20 cellular contexts compared by ENCODE assay signal in the genomic region with DNA sequence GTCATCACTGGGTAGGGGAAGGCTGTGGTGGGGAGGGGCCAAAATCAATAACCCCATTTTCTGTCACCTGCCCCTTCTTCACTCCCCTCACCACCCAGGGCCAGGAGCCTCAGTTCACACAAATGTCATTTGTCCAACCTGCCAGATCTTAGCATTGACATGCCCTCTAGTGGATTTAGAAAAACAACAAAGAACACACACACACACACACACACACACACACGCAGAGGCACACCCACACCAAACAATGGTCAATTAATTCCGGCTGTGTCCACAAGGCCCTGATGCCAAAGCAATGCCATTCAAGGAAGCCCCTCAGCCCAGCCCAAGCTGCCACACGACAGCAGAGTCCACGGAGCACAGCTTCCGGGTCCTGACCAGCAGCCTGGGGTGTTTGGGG.
"Had no signal": no experiment of that assay in that cellular context is flagged by ENCODE, and none has a peak within 500 bp of the region (broad histone marks: within the 10 kb centered on the region; RNA-seq: fewer than 3 reads in every experiment).

No MANE protein-coding gene starts in this region.

- H3K9me3 ChIP-seq: stomach, upper lobe of left lung had no signal

- ATAC-seq: activated naive CD8-positive, alpha-beta T cell treated with anti-CD3 and anti-CD28 coated beads, Interleukin-2, amount 50 U/mL, for 24 hours; activated T-cell treated with anti-CD3 and anti-CD28 coated beads, Interleukin-2, amount 50 U/mL, for 4 hours; foreskin keratinocyte; left cardiac atrium; naive thymus-derived CD8-positive, alpha-beta T cell; sciatic nerve; stimulated activated effector memory CD8-positive, alpha-beta T cell treated with anti-CD3 and anti-CD28 coated beads, Interleukin-12 subunit alpha, Interleukin-12 subunit beta, amount 100 ng/mL, for 72 hours had no signal

- H3K4me3 ChIP-seq: hepatocyte, smooth muscle cell, stomach, upper lobe of left lung had no signal

- H3K36me3 ChIP-seq: stomach, upper lobe of left lung had no signal

- DNase-seq: activated CD4-positive, alpha-beta T cell treated with anti-CD3 and anti-CD28 coated beads, Interleukin-2, amount 50 U/mL, for 1 hour; activated CD4-positive, CD25-positive, alpha-beta regulatory T cell treated with anti-CD3 and anti-CD28 coated beads, Interleukin-2, amount 50 U/mL, for 72 hours; activated CD8-positive, alpha-beta memory T cell treated with anti-CD3 and anti-CD28 coated beads, Interleukin-2, amount 50 U/mL, for 4 hours; activated naive CD4-positive, alpha-beta T cell treated with anti-CD3 and anti-CD28 coated beads for 36 hours; activated naive CD8-positive, alpha-beta T cell treated with anti-CD3 and anti-CD28 coated beads, Interleukin-2, amount 50 U/mL, for 24 hours; activated T-cell treated with anti-CD3 and anti-CD28 coated beads, Interleukin-2, amount 50 U/mL, for 4 hours; anterior cingulate cortex; caudate nucleus; foreskin keratinocyte; left cardiac atrium; mesendoderm; naive thymus-derived CD8-positive, alpha-beta T cell; stimulated activated CD4-positive, alpha-beta T cell treated with anti-CD3 and anti-CD28 coated beads, Interleukin-4, amount 100 ng/mL, for 24 hours; stomach had no signal

- H3K79me2 ChIP-seq: hepatocyte, parathyroid adenoma had no signal

- H3K27me3 ChIP-seq: foreskin keratinocyte, upper lobe of left lung had no signal

- H3K4me2 ChIP-seq: hepatocyte, smooth muscle cell had no signal

- H3K27ac ChIP-seq: foreskin keratinocyte, hepatocyte, parathyroid adenoma, stomach, upper lobe of left lung had no signal

- H3K4me1 ChIP-seq: foreskin keratinocyte, parathyroid adenoma, stomach, upper lobe of left lung had no signal

- H2AFZ ChIP-seq: hepatocyte, parathyroid adenoma had no signal

- H3K9ac ChIP-seq: parathyroid adenoma had no signal
